Comparison of ENCODE assay signal across 8 cellular contexts in the genomic region with DNA sequence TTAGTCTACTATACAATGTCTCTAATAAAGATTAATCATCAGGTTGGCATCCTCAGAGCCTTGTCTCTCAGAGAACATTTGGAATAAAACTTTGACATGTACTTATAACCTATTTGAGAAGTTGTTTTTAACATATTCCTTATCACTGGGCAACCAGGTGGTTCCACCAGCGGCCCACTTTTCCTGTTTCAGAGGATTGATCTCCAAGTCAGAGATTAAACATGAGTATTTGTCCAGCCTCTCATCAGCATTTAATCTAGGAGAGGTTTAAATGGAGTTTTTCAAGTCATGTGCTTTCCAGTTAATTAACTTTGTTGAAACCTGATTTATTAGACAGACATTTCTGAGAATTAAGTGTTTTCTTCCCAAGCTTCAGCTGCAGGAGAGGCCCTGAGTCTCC.
"Had no signal": no experiment of that assay in that cellular context is flagged by ENCODE, and none has a peak within 500 bp of the region (broad histone marks: within the 10 kb centered on the region; RNA-seq: fewer than 3 reads in every experiment).

No MANE protein-coding gene starts in this region.

- FAIRE-seq: H1, H54, K562 had no signal

- H3K27ac ChIP-seq: HL-60 had no signal

- H3K4me3 ChIP-seq: GM23338, K562 had no signal

- DNase-seq: H9, HCEC 1CT, IMR-90 had no signal

- ATAC-seq: GM23338, K562 had no signal
